Comparison of ENCODE assay signal across 8 cellular contexts in the genomic region with DNA sequence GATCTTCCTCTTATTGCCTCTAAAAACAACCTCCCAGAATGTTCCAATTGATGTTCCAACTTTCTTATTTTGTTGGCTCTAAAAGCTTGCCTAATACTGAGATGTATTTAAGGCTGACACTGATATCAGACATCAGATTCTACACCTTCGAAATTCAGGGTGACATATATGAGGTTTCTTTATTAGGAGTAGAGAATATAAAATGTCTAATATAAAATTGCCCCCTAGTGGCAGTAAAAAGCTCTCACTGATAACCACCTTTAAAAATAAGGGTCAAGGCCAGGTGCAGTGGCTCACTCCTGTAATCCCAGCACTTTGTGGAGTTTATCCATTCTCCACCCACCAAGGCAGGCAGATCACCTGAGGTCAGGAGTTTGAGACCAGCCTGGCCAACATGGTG.
DNase-seq lines count a peak whose midpoint lies in the region; ATAC-seq and TF ChIP-seq lines count a peak whose summit lies in the region.

No MANE protein-coding gene starts in this region.

- in situ Hi-C loops in GM13977 (cut with MboI; ENCODE audit: low pct_unique_long_range_greater_than_20kb, low sequenced_read_pairs, unreplicated experiment) = no loop called here

- no peaks in the 10 kb centered on the region for H3K9me2 ChIP-seq in OCI-LY7 (ENCODE audit: insufficient read depth, low read length)

- ATAC-seq in HG03103 (IDR thresholded peaks at IDR 0.05; ENCODE audit: low read depth, unreplicated experiment) (peak; percentile 83), HG02623 (IDR thresholded peaks at IDR 0.05; ENCODE audit: unreplicated experiment) (no peak), HG03139 (IDR thresholded peaks at IDR 0.05; ENCODE audit: unreplicated experiment) (no peak)

- H3K9me3 Mint-ChIP-seq in glutamatergic neuron (ENCODE audit: unreplicated experiment) = no peaks in the 10 kb centered on the region

- H3K27ac ChIP-seq in OCI-LY7 (ENCODE audit: low read depth, low read length, poor library complexity, severe bottlenecking) = no peak overlapping the region
- no peak overlapping the region for H3K27ac ChIP-seq in coronary artery

- no TSS peak for BruUV-seq in OCI-LY7 (replicated peaks; lab: Mats Ljungman, UMichigan)

- H3K27ac Mint-ChIP-seq in glutamatergic neuron (ENCODE audit: unreplicated experiment) = no peak overlapping the region

- no peaks in the 10 kb centered on the region for H3K4me1 Mint-ChIP-seq in glutamatergic neuron (ENCODE audit: low read depth, unreplicated experiment)

- POLR2A ChIA-PET in OCI-LY7 (lab: Charles Lee) = interaction anchor here (0.6 to 1.0 kb wide), 2 partner anchors 20 to 185 kb away, joined by 3 read pairs; no protein-coding TSS in a partner anchor

- H3K79me2 ChIP-seq in OCI-LY7 (ENCODE audit: insufficient read depth, low read depth, low read length) = no peaks in the 10 kb centered on the region

- CTCF ChIA-PET in OCI-LY7 (lab: Charles Lee; ENCODE audit: unreplicated experiment) = no interaction called here

- no peak overlapping the region for H2AFZ ChIP-seq in OCI-LY7 (ENCODE audit: low read length)

- H3K9me3 ChIP-seq in OCI-LY7 (ENCODE audit: low read length) = no peaks in the 10 kb centered on the region

- DNase-seq in GM13977 (ENCODE audit: low spot score) = peak; percentile 5
- DNase-seq in OCI-LY7 (ENCODE audit: low spot score) = peak; percentile 40
- DNase-seq in glutamatergic neuron = no peak
- DNase-seq in coronary artery (ENCODE audit: low spot score) = no peak
- DNase-seq in activated CD4-positive, alpha-beta T cell treated with anti-CD3 and anti-CD28 coated beads, Interleukin-2, amount 50 U/mL, for 4 hours = no peak

- H3K4me3 ChIP-seq in OCI-LY7 (ENCODE audit: low read depth, low read length, poor library complexity, severe bottlenecking) (no peak overlapping the region), coronary artery (no peak overlapping the region)

- H3K4me3 Mint-ChIP-seq in glutamatergic neuron (ENCODE audit: unreplicated experiment) = no peak overlapping the region

- no peaks in the 10 kb centered on the region for H3K4me1 ChIP-seq in OCI-LY7 (ENCODE audit: insufficient read depth, low read length, poor library complexity, severe bottlenecking)

- no peaks in the 10 kb centered on the region for H3K36me3 ChIP-seq in OCI-LY7 (ENCODE audit: insufficient read depth, low read length)

- TF ChIP-seq CTCF in GM13977 (IDR thresholded peaks at IDR 0.05; ENCODE audit: extremely low read depth, insufficient read depth, missing control alignments) = peak; percentile 32
- peak; percentile 79 for TF ChIP-seq CTCF in OCI-LY7 (conservative IDR thresholded peaks at IDR 0.05; ENCODE audit: low read length)
- TF ChIP-seq CTCF in glutamatergic neuron (IDR thresholded peaks at IDR 0.05; ENCODE audit: partially characterized antibody, unreplicated experiment) = peak; percentile 82
- no peak for TF ChIP-seq CTCF in coronary artery (IDR thresholded peaks at IDR 0.05)

- no peaks in the 10 kb centered on the region for H4K20me1 ChIP-seq in OCI-LY7 (ENCODE audit: insufficient read depth, low read length)

- no peak overlapping the region for H3K4me2 ChIP-seq in OCI-LY7 (ENCODE audit: low read length)

- H3K36me3 Mint-ChIP-seq in glutamatergic neuron (ENCODE audit: unreplicated experiment) = no peaks in the 10 kb centered on the region

- intact Hi-C loops in OCI-LY7 (cut with micrococcal nuclease; ENCODE audit: unreplicated experiment) = no loop called here

- peaks cover 3% of the 10 kb centered on the region for H3K27me3 Mint-ChIP-seq in glutamatergic neuron (ENCODE audit: unreplicated experiment)

Comparison
In these comparisons a context has a peak if more than half of its experiments do, and no peak if none do; other contexts are left out.
1. DNase-seq: peak in GM13977 (single experiment) and OCI-LY7 (single experiment); none in glutamatergic neuron (single experiment), coronary artery (single experiment) and activated CD4-positive, alpha-beta T cell treated with anti-CD3 and anti-CD28 coated beads, Interleukin-2, amount 50 U/mL, for 4 hours (0 of 2).